In the genomic region with DNA sequence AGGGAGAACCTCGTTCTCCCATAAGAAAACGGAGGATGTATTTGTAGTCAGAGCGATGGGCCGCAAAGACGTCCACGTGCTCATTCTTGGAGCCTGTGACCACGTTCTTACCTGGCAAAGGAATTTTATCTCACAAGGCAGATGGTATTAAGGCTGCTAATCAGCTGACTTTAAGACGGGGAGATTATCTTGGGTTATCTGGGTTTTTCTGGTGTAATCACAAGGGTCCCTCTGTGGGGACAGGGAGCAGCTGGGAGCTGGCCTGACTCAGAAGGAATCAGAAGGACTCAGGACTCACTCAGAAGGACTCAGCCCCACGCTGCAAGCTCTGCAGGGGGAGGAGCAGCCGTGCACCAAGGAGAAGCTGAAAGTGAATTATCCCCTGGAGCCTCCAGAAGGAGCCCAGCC, we compare ENCODE assay signal across 20 cellular contexts. TPM values are rescaled to one million over a fixed set of nuclear protein-coding genes. Genes with fewer than 3 reads are reported as not detected.
"Had no signal": no experiment of that assay in that cellular context is flagged by ENCODE, and none has a peak within 500 bp of the region (broad histone marks: within the 10 kb centered on the region; RNA-seq: fewer than 3 reads in every experiment).

No MANE protein-coding gene starts in this region.

- H3K27me3 Mint-ChIP-seq: activated B cell treated with CpG ODN at 0.5 μM for 24 hours; activated naive CD8-positive, alpha-beta T cell; stimulated activated naive CD8-positive, alpha-beta T cell treated with anti-CD3 and anti-CD28 coated beads, Interleukin-15, Interleukin-2, amounts not matched to agents 100 ng/mL and 50 ng/mL, for 24 hours had no signal

- H3K4me3 ChIP-seq: testis had no signal

- H3K4me1 ChIP-seq: testis had no signal

- H3K9me3 Mint-ChIP-seq: stimulated activated naive CD8-positive, alpha-beta T cell treated with anti-CD3 and anti-CD28 coated beads, Interleukin-15, Interleukin-2, amounts not matched to agents 100 ng/mL and 50 ng/mL, for 24 hours had no signal

- H3K27me3 ChIP-seq: testis had no signal

- H3K4me1 Mint-ChIP-seq: nephron had no signal

- DNase-seq: activated B cell treated with CpG ODN at 0.5 μM for 24 hours; activated CD4-positive, alpha-beta T cell treated with anti-CD3 and anti-CD28 coated beads, Interleukin-2, amount 50 U/mL, for 1 hour; activated effector memory CD4-positive, alpha-beta T cell treated with anti-CD3 and anti-CD28 coated beads, Interleukin-2, amount 50 U/mL, for 16 hours; activated T-cell treated with anti-CD3 and anti-CD28 coated beads, Interleukin-2, amount 50 U/mL, for 1 hour; amygdala; cerebellar nuclear complex; dermis blood vessel endothelial cell; hypothalamus; occipital lobe; stimulated activated CD4-positive, alpha-beta T cell treated with anti-CD3 and anti-CD28 coated beads, Interleukin-12 subunit alpha, Interleukin-12 subunit beta, amount 100 ng/mL, for 4 hours; stimulated activated CD4-positive, alpha-beta T cell treated with anti-CD3 and anti-CD28 coated beads, Interleukin-2, amount 100 ng/mL, for 48 hours; stimulated activated CD8-positive, alpha-beta memory T cell treated with anti-CD3 and anti-CD28 coated beads, Interleukin-4, amount 100 ng/mL, for 48 hours; T1000; testis had no signal

- H3K9me3 ChIP-seq: testis had no signal

- H3K36me3 Mint-ChIP-seq: brain had no signal

- ATAC-seq: sciatic nerve had no signal

- H3K27ac ChIP-seq: testis had no signal

- H3K27ac Mint-ChIP-seq: activated B cell treated with CpG ODN at 0.5 μM for 24 hours; activated naive CD8-positive, alpha-beta T cell; nephron; progenitor cell of endocrine pancreas; stimulated activated naive CD8-positive, alpha-beta T cell treated with anti-CD3 and anti-CD28 coated beads, Interleukin-15, Interleukin-2, amounts not matched to agents 100 ng/mL and 50 ng/mL, for 24 hours had no signal

- H3K4me3 Mint-ChIP-seq: activated B cell treated with CpG ODN at 0.5 μM for 24 hours; activated naive CD8-positive, alpha-beta T cell; nephron; stimulated activated naive CD8-positive, alpha-beta T cell treated with anti-CD3 and anti-CD28 coated beads, Interleukin-15, Interleukin-2, amounts not matched to agents 100 ng/mL and 50 ng/mL, for 24 hours had no signal

RNA-seq across cellular contexts. Expression of a gene that starts 19.6 kb away (rescaled TPM):
- total RNA-seq: occipital lobe had no signal

RNA-seq across cellular contexts. Expression of a gene that starts 53.0 kb away (rescaled TPM):
- total RNA-seq: activated B cell treated with CpG ODN at 0.5 μM for 24 hours had no signal
